In the genomic region with DNA sequence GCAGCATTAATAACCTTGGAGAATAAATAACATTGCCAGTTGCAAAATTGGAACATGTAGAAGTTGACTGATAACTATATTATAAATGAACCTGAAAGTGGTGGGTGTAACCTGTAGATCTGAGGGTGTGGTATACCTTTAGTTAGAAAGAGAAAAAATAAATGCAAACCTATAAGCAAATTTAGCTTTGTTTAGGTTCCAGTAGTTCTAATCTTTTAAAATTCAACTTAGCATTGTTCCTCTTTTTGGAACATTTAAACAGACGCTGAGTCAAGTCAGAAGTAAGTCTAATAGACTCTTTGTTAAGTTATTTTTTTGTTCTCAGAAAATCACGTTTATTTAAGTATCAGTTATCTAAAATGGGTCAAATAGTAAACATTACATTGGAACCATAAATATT, we compare ENCODE assay signal across 17 cellular contexts.
DNase-seq lines count a peak whose midpoint lies in the region; ATAC-seq and TF ChIP-seq lines count a peak whose summit lies in the region.
"Had no signal": no experiment of that assay in that cellular context is flagged by ENCODE, and none has a peak within 500 bp of the region (broad histone marks: within the 10 kb centered on the region; RNA-seq: fewer than 3 reads in every experiment).

No MANE protein-coding gene starts in this region.

- peaks cover 81% of the 10 kb centered on the region for H3K36me3 Mint-ChIP-seq in activated B cell treated with CpG ODN at 0.5 μM for 24 hours (ENCODE audit: low read depth)

- H3K9me3 Mint-ChIP-seq in activated B cell treated with CpG ODN at 0.5 μM for 24 hours: no peaks in the 10 kb centered on the region
- H3K9me3 Mint-ChIP-seq: CD4-positive, alpha-beta T cell; stimulated activated naive CD8-positive, alpha-beta T cell treated with anti-CD3 and anti-CD28 coated beads, Interleukin-15, amount 100 ng/mL, for 72 hours had no signal

- H3K4me1 Mint-ChIP-seq in activated B cell treated with CpG ODN at 0.5 μM for 24 hours: peaks cover 62% of the 10 kb centered on the region

- H3K4me3 Mint-ChIP-seq in activated B cell treated with CpG ODN at 0.5 μM for 24 hours: peak overlapping the region; percentile 22
- H3K4me3 Mint-ChIP-seq: CD4-positive, alpha-beta T cell; stimulated activated naive CD8-positive, alpha-beta T cell treated with anti-CD3 and anti-CD28 coated beads, Interleukin-15, amount 100 ng/mL, for 72 hours had no signal

- peak; percentile 87 for ATAC-seq in GM18517 (IDR thresholded peaks at IDR 0.05; ENCODE audit: unreplicated experiment)
- peak; percentile 68 for ATAC-seq in GM21717 (IDR thresholded peaks at IDR 0.05; ENCODE audit: unreplicated experiment)
- ATAC-seq in HG03135 (IDR thresholded peaks at IDR 0.05; ENCODE audit: unreplicated experiment): peak; percentile 65
- peak; percentile 40 for ATAC-seq in activated B cell treated with CpG ODN at 0.5 μM for 24 hours (ENCODE audit: low read depth)
- no peak for ATAC-seq in left ventricle myocardium superior
- ATAC-seq: SK-N-SH treated with all-trans-retinoic acid at 6 μM for 48 hours; stimulated activated naive CD8-positive, alpha-beta T cell treated with anti-CD3 and anti-CD28 coated beads, Interleukin-15, amount 100 ng/mL, for 72 hours had no signal

- peak overlapping the region; percentile 61 for H3K27ac Mint-ChIP-seq in activated B cell treated with CpG ODN at 0.5 μM for 24 hours
- H3K27ac Mint-ChIP-seq: CD4-positive, alpha-beta T cell; stimulated activated naive CD8-positive, alpha-beta T cell treated with anti-CD3 and anti-CD28 coated beads, Interleukin-15, amount 100 ng/mL, for 72 hours had no signal

- CTCF ChIA-PET in activated B cell treated with CpG ODN at 0.5 μM for 24 hours (lab: Charles Lee): no interaction called here

- DNase-seq in activated B cell treated with CpG ODN at 0.5 μM for 24 hours (no peak), left ventricle myocardium superior (no peak), coronary artery (ENCODE audit: low spot score) (no peak), HK-2 (ENCODE audit: unreplicated experiment) (no peak), NCI-H1694 treated with DMSO at 0.1 percent for 48 hours (lab: John Stamatoyannopoulos, UW) (no peak)
- DNase-seq: activated CD4-positive, alpha-beta T cell treated with anti-CD3 and anti-CD28 coated beads, Interleukin-2, amount 50 U/mL, for 1 hour; activated gamma-delta T cell; CD4-positive, alpha-beta T cell; NCI-H1417; stimulated activated naive CD8-positive, alpha-beta T cell treated with anti-CD3 and anti-CD28 coated beads, Interleukin-15, amount 100 ng/mL, for 72 hours had no signal

- intact Hi-C loops in activated B cell treated with CpG ODN at 0.5 μM for 24 hours (cut with micrococcal nuclease) (loop anchor here (1.0 to 2.0 kb wide), 6 partner anchors 9 to 84 kb away; a partner anchor contains a TSS), left ventricle myocardium superior (cut with micrococcal nuclease) (no loop called here)

- POLR2A ChIA-PET in activated B cell treated with CpG ODN at 0.5 μM for 24 hours (lab: Charles Lee): interaction anchor here (0.6 to 7.8 kb wide), 5 partner anchors 11 to 77 kb away, joined by 3 to 61 read pairs (median 4); a partner anchor contains a TSS

- no peak overlapping the region for H3K27ac ChIP-seq in coronary artery
- H3K27ac ChIP-seq: breast epithelium, esophagus muscularis mucosa, prostate gland had no signal

- TF ChIP-seq CTCF in activated B cell treated with CpG ODN at 0.5 μM for 24 hours (IDR thresholded peaks at IDR 0.05) (no peak), coronary artery (IDR thresholded peaks at IDR 0.05) (no peak)

- H3K27me3 Mint-ChIP-seq in activated B cell treated with CpG ODN at 0.5 μM for 24 hours: no peaks in the 10 kb centered on the region
- H3K27me3 Mint-ChIP-seq: CD4-positive, alpha-beta T cell; stimulated activated naive CD8-positive, alpha-beta T cell treated with anti-CD3 and anti-CD28 coated beads, Interleukin-15, amount 100 ng/mL, for 72 hours had no signal

- H3K4me3 ChIP-seq in coronary artery: no peak overlapping the region
- H3K4me3 ChIP-seq: breast epithelium, esophagus muscularis mucosa, prostate gland had no signal
